In genomic region chr10:7945469-7946187, GRCh38 we compare ENCODE assay signal across 16 cellular contexts.
DNase-seq lines count a peak whose midpoint lies in the region; ATAC-seq and TF ChIP-seq lines count a peak whose summit lies in the region.
"Had no signal": no experiment of that assay in that cellular context is flagged by ENCODE, and none has a peak within 500 bp of the region (broad histone marks: within the 10 kb centered on the region; RNA-seq: fewer than 3 reads in every experiment).

No MANE protein-coding gene starts in this region.

- peak overlapping the region; percentile 44; the same call in 1 of the 2 replicates for H2BK120ac ChIP-seq in IMR-90 (ENCODE audit: low read depth, low read length)

- WGBS in IMR-90 (ENCODE audit: extremely low coverage in 2 of 2, insufficient read length in 1 of 2), 2 experiments = 78% methylated on average over 7 of the region's 11 CpGs; no CpG with 5 or more reads in 1 of the 2 experiments

- peaks cover 16 to 57% of the 10 kb centered on the region in 2 experiments for H3K79me1 ChIP-seq in IMR-90 (ENCODE audit: low read depth in 1 of 2, low read length in 2 of 2)

- intact Hi-C loops in IMR-90 (cut with micrococcal nuclease) = no loop called here

- peak overlapping the region; percentile 87 for H2AK5ac ChIP-seq in IMR-90 (ENCODE audit: low read depth, low read length)

- H3K36me3 ChIP-seq in DND-41 (ENCODE audit: insufficient read depth, low read length) (no peaks in the 10 kb centered on the region), IMR-90 (ENCODE audit: control insufficient read depth, insufficient read depth, low read length) (no peaks in the 10 kb centered on the region), osteoblast (ENCODE audit: insufficient read depth, low read length) (no peaks in the 10 kb centered on the region)
- H3K36me3 ChIP-seq in CD8-positive, alpha-beta memory T cell (ENCODE audit: insufficient read depth, low read length) = no peaks in the 10 kb centered on the region
- H3K36me3 ChIP-seq: heart left ventricle, Peyer's patch, tibial artery had no signal

- TF ChIP-seq CTCF in DND-41 (IDR thresholded peaks at IDR 0.05; ENCODE audit: borderline replicate concordance, extremely low read depth, low read length, poor library complexity, severe bottlenecking) (no peak), IMR-90 (conservative IDR thresholded peaks at IDR 0.05; ENCODE audit: low read depth, low read length) (no peak), epithelial cell of esophagus (IDR thresholded peaks at IDR 0.05; ENCODE audit: insufficient read depth, low read depth, low read length, missing control alignments) (no peak), osteoblast (IDR thresholded peaks at IDR 0.05; ENCODE audit: extremely low read depth, low read depth, low read length) (no peak)

- in situ Hi-C loops in IMR-90 (cut with MboI; ENCODE audit: low sequenced_read_pairs) = no loop called here

- no peak overlapping the region for H3K18ac ChIP-seq in IMR-90 (ENCODE audit: low read depth, low read length)

- H4K20me1 ChIP-seq in DND-41 (ENCODE audit: insufficient read depth, low read length) = peaks cover 4% of the 10 kb centered on the region; the same call in 1 of the 2 replicates
- no peaks in the 10 kb centered on the region for H4K20me1 ChIP-seq in IMR-90 (ENCODE audit: insufficient read depth, low read length)
- H4K20me1 ChIP-seq in osteoblast (ENCODE audit: insufficient read depth, low read length) = no peaks in the 10 kb centered on the region

- H2AK9ac ChIP-seq in IMR-90 (replicated peaks; ENCODE audit: low read depth, low read length, poor library complexity) = no peak overlapping the region

- CTCF ChIA-PET in IMR-90 (lab: Yijun Ruan, JAX) = no interaction called here
- CTCF ChIA-PET in CD8-positive, alpha-beta memory T cell (lab: Charles Lee) = no interaction called here

- H3K27ac ChIP-seq in DND-41 (ENCODE audit: low read length) (no peak overlapping the region), IMR-90 (ENCODE audit: insufficient read depth, low read length) (0 out of 2 replicates have a peak overlapping the region, but pooled peaks have one; percentile 31), osteoblast (ENCODE audit: low read depth, low read length) (no peak overlapping the region)
- H3K27ac ChIP-seq in CD8-positive, alpha-beta memory T cell (ENCODE audit: low read depth, low read length) = no peak overlapping the region
- H3K27ac ChIP-seq: heart left ventricle, KMS-11, Peyer's patch, tibial artery had no signal

- POLR2A ChIA-PET in IMR-90 (lab: Charles Lee; ENCODE audit: unreplicated experiment) = no interaction called here
- POLR2A ChIA-PET in CD8-positive, alpha-beta memory T cell (lab: Charles Lee) = interaction anchor here (0.7 kb wide), 1 partner anchor 13 kb away, joined by 3 read pairs; no protein-coding TSS in a partner anchor

- no peaks in the 10 kb centered on the region for H3K4me1 ChIP-seq in DND-41 (ENCODE audit: insufficient read depth, low read length)
- peaks cover 23% of the 10 kb centered on the region for H3K4me1 ChIP-seq in IMR-90 (ENCODE audit: control insufficient read depth, insufficient read depth, low read length)
- peaks cover 37% of the 10 kb centered on the region for H3K4me1 ChIP-seq in osteoblast (ENCODE audit: insufficient read depth, low read length)
- H3K4me1 ChIP-seq in CD8-positive, alpha-beta memory T cell (ENCODE audit: insufficient read depth, low read length) = no peaks in the 10 kb centered on the region
- H3K4me1 ChIP-seq: Peyer's patch, tibial artery had no signal

- no peaks in the 10 kb centered on the region for H3K27me3 ChIP-seq in DND-41 (ENCODE audit: insufficient read depth, low read length, poor library complexity)
- no peaks in the 10 kb centered on the region for H3K27me3 ChIP-seq in IMR-90 (ENCODE audit: control insufficient read depth, insufficient read depth, low read length)
- H3K27me3 ChIP-seq in osteoblast (ENCODE audit: insufficient read depth, low read length) = no peaks in the 10 kb centered on the region
- H3K27me3 ChIP-seq in CD8-positive, alpha-beta memory T cell (ENCODE audit: insufficient read depth, low read length, poor library complexity, severe bottlenecking) = no peaks in the 10 kb centered on the region
- H3K27me3 ChIP-seq: heart left ventricle, Peyer's patch, tibial artery had no signal

- H4K91ac ChIP-seq in IMR-90 (ENCODE audit: insufficient read depth, low read depth, low read length) = no peak overlapping the region

- H3K9me1 ChIP-seq in IMR-90 (ENCODE audit: insufficient read depth, low read length) = peaks cover 19% of the 10 kb centered on the region

- peak overlapping the region; percentile 75 for H3K4ac ChIP-seq in IMR-90 (ENCODE audit: low read depth, low read length)

- no TSS peak for BruUV-seq in IMR-90 (replicated peaks; lab: Mats Ljungman, UMichigan)

- H2BK15ac ChIP-seq in IMR-90 (ENCODE audit: low read depth, low read length) = no peak overlapping the region

- TF ChIP-seq RAD21 in IMR-90 (IDR thresholded peaks at IDR 0.05; ENCODE audit: low read length) = no peak

- TF ChIP-seq POLR2A in IMR-90 (IDR thresholded peaks at IDR 0.05; ENCODE audit: low read depth, low read length) = no peak

- no peak overlapping the region for H3K4me3 Mint-ChIP-seq in CD8-positive, alpha-beta memory T cell

- peak overlapping the region in 3 of 8 donors; percentile 2 to 38 (median 15) for H3K27ac Mint-ChIP-seq in CD8-positive, alpha-beta memory T cell

- 0 out of 2 replicates have a peak, but pooled peaks cover 3% of the 10 kb centered on the region for H3K79me2 ChIP-seq in DND-41 (ENCODE audit: insufficient read depth, low read length)
- H3K79me2 ChIP-seq in osteoblast (ENCODE audit: insufficient read depth, low read length) = no peaks in the 10 kb centered on the region

- no peak overlapping the region for H3K23ac ChIP-seq in IMR-90 (ENCODE audit: low read depth, low read length)

- peak; percentile 47; the same call in 1 of the 3 replicates for ATAC-seq in DND-41 (ENCODE audit: insufficient read depth, low read depth)
- ATAC-seq in IMR-90 (ENCODE audit: low read depth) = peak; percentile 27
- ATAC-seq: activated CD4-positive, CD25-positive, alpha-beta regulatory T cell treated with anti-CD3 and anti-CD28 coated beads, Interleukin-2, amount 50 U/mL, for 24 hours; left cardiac atrium had no signal

- no peak overlapping the region for H3K56ac ChIP-seq in IMR-90 (ENCODE audit: extremely low read depth, insufficient read depth, low read length)

- H2BK5ac ChIP-seq in IMR-90 (ENCODE audit: low read depth, low read length, poor library complexity, severe bottlenecking) = peak overlapping the region; percentile 6

- H3K9me3 Mint-ChIP-seq in CD8-positive, alpha-beta memory T cell = no peaks in the 10 kb centered on the region

- H2AFZ ChIP-seq in DND-41 (ENCODE audit: low read depth, low read length) (no peak overlapping the region), IMR-90 (replicated peaks; ENCODE audit: low read length, poor library complexity) (peak overlapping the region; percentile 18), osteoblast (ENCODE audit: low read length) (no peak overlapping the region)

- peak overlapping the region; percentile 42; the same call in 1 of the 2 replicates for H2BK20ac ChIP-seq in IMR-90 (ENCODE audit: low read depth, low read length)

- no peak overlapping the region for H4K5ac ChIP-seq in IMR-90 (ENCODE audit: low read depth, low read length)

- dilution Hi-C loops in IMR-90 (cut with HindIII; ENCODE audit: low sequenced_read_pairs, unreplicated experiment) = no loop called here

- H3K9ac ChIP-seq in DND-41 (ENCODE audit: low read depth, low read length) (no peak overlapping the region), IMR-90 (ENCODE audit: low read depth, low read length) (no peak overlapping the region)
- H3K9ac ChIP-seq: KMS-11 had no signal

- peak overlapping the region; percentile 51; the same call in 1 of the 2 replicates for H3K14ac ChIP-seq in IMR-90 (replicated peaks; ENCODE audit: low read depth, low read length)

- H3K4me3 ChIP-seq in DND-41 (ENCODE audit: low read depth in 1 of 2, low read length in 2 of 2) (no peak overlapping the region), IMR-90 (ENCODE audit: insufficient read depth, low read depth, low read length) (no peak overlapping the region), epithelial cell of esophagus (ENCODE audit: low read length) (no peak overlapping the region), osteoblast (ENCODE audit: insufficient read depth, low read length) (no peak overlapping the region)
- no peak overlapping the region for H3K4me3 ChIP-seq in CD8-positive, alpha-beta memory T cell (ENCODE audit: low read length)
- H3K4me3 ChIP-seq: heart left ventricle, Peyer's patch, tibial artery had no signal

- H3K9me3 ChIP-seq in DND-41 (ENCODE audit: insufficient read depth, low read length, severe bottlenecking) (no peaks in the 10 kb centered on the region), IMR-90 (ENCODE audit: control insufficient read depth, insufficient read depth, low read length) (no peaks in the 10 kb centered on the region), osteoblast (ENCODE audit: low read depth, low read length) (no peaks in the 10 kb centered on the region)
- H3K9me3 ChIP-seq in CD8-positive, alpha-beta memory T cell (ENCODE audit: low read length) = no peaks in the 10 kb centered on the region
- H3K9me3 ChIP-seq: Peyer's patch, tibial artery had no signal

- peaks cover 7 to 22% (median 18%) of the 10 kb centered on the region in 3 donors for H3K36me3 Mint-ChIP-seq in CD8-positive, alpha-beta memory T cell

- H4K8ac ChIP-seq in IMR-90 (ENCODE audit: low read depth in 2 of 2, low read length in 2 of 2) = no peak overlapping the region; a peak in 1 of 4 replicates

- H3K4me2 ChIP-seq in DND-41 (ENCODE audit: insufficient read depth, low read length) = no peak overlapping the region
- no peak overlapping the region for H3K4me2 ChIP-seq in IMR-90 (ENCODE audit: low read depth, low read length)
- no peak overlapping the region for H3K4me2 ChIP-seq in osteoblast (ENCODE audit: insufficient read depth, low read length)
- H3K4me2 ChIP-seq: KMS-11 had no signal

- H3K4me1 Mint-ChIP-seq in CD8-positive, alpha-beta memory T cell = peaks cover 50 to 75% (median 64%) of the 10 kb centered on the region in 3 donors

- DNase-seq in DND-41 (no peak), IMR-90 (peak; percentile 73), epithelial cell of esophagus (ENCODE audit: low read depth) (peak; percentile 42), osteoblast (ENCODE audit: insufficient read length, low spot score, missing footprints) (peak; percentile 47), GF-D8 (lab: John Stamatoyannopoulos, UW) (no peak), superior temporal gyrus (ENCODE audit: extremely low spot score) (no peak)
- no peak for DNase-seq in CD8-positive, alpha-beta memory T cell
- DNase-seq: activated naive CD4-positive, alpha-beta T cell treated with anti-CD3 and anti-CD28 coated beads, Interleukin-2, amount 50 U/mL, for 16 hours; heart left ventricle; left cardiac atrium; NCI-H1436; NCI-H510A; Peyer's patch; tibial artery had no signal

- H3K27me3 Mint-ChIP-seq in CD8-positive, alpha-beta memory T cell = no peaks in the 10 kb centered on the region

TF ChIP-seq in IMR-90, 13 proteins besides CTCF, POLR2A, EP300 and RAD21 (continues in another document):
- TF ChIP-seq BHLHE40 (IDR thresholded peaks at IDR 0.05; ENCODE audit: low read depth, low read length) (no peak), NFE2L2 (IDR thresholded peaks at IDR 0.05; ENCODE audit: low read depth, low read length) (no peak), RFX5 (IDR thresholded peaks at IDR 0.05; ENCODE audit: low read depth, low read length) (no peak), SMC3 (IDR thresholded peaks at IDR 0.05; ENCODE audit: low read depth, low read length) (no peak)

Comparison
In these comparisons a context has a peak if more than half of its experiments do, and no peak if none do; other contexts are left out.
1. DNase-seq: peak in IMR-90 (single experiment), epithelial cell of esophagus (single experiment) and osteoblast (single experiment); none in DND-41 (single experiment), GF-D8 (single experiment), superior temporal gyrus (single experiment) and CD8-positive, alpha-beta memory T cell (0 of 5).